Comparison of ENCODE assay signal across 34 cellular contexts in the genomic region with DNA sequence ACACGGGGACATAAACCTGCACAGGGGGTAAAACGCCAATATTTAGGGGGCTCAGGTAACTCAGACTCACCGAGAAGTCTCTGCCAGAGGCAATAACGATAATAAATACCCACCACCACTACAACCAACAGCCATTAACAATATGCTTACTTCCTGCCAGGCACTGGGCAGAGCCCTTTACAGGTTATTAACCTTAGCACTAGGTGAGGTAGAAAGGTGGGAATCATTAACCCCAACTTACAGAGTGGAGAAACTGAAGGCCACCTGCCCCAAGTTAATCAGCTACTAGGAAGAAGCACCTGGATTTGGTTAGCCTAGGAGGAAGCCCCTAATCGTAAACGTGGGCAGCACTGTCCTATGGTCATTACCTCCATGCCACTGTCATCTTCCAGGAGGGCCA.
"Had no signal": no experiment of that assay in that cellular context is flagged by ENCODE, and none has a peak within 500 bp of the region (broad histone marks: within the 10 kb centered on the region; RNA-seq: fewer than 3 reads in every experiment).

No MANE protein-coding gene starts in this region.

- H3K9me3 Mint-ChIP-seq: activated B cell treated with CpG ODN at 0.5 μM for 24 hours; activated CD4-positive, alpha-beta memory T cell treated with anti-CD3 and anti-CD28 coated beads for 36 hours; activated naive CD8-positive, alpha-beta T cell treated with anti-CD3 and anti-CD28 coated beads for 36 hours; activated T-cell treated with anti-CD3 and anti-CD28 coated beads, Interleukin-2, amount 50 U/mL, for 72 hours; activated T-helper 17 cell treated with anti-CD3 and anti-CD28 coated beads, Interleukin-2, amount 50 U/mL, for 72 hours; T-cell had no signal

- H3K27ac Mint-ChIP-seq: activated B cell treated with CpG ODN at 0.5 μM for 24 hours; activated CD4-positive, alpha-beta memory T cell treated with anti-CD3 and anti-CD28 coated beads for 36 hours; activated naive CD8-positive, alpha-beta T cell treated with anti-CD3 and anti-CD28 coated beads for 36 hours; activated T-helper 17 cell treated with anti-CD3 and anti-CD28 coated beads, Interleukin-2, amount 50 U/mL, for 72 hours; T-cell had no signal

- H3K27ac ChIP-seq: cardiac muscle cell, RWPE1 had no signal

- DNase-seq: activated B cell treated with CpG ODN at 0.5 μM for 24 hours; activated CD4-positive, alpha-beta memory T cell treated with anti-CD3 and anti-CD28 coated beads for 36 hours; activated CD4-positive, alpha-beta T cell treated with anti-CD3 and anti-CD28 coated beads for 4 hours; activated CD4-positive, alpha-beta T cell treated with anti-CD3 and anti-CD28 coated beads, Interleukin-2, amount 50 U/mL, for 1 hour; activated CD4-positive, CD25-positive, alpha-beta regulatory T cell treated with anti-CD3 and anti-CD28 coated beads, Interleukin-2, amount 50 U/mL, for 72 hours; activated CD8-positive, alpha-beta memory T cell treated with anti-CD3 and anti-CD28 coated beads, Interleukin-2, amount 50 U/mL, for 4 hours; activated effector memory CD4-positive, alpha-beta T cell treated with anti-CD3 and anti-CD28 coated beads, Interleukin-2, amount 50 U/mL, for 16 hours; activated naive CD4-positive, alpha-beta T cell; activated naive CD4-positive, alpha-beta T cell treated with anti-CD3 and anti-CD28 coated beads, Interleukin-2, amount 50 U/mL, for 16 hours; activated naive CD8-positive, alpha-beta T cell treated with anti-CD3 and anti-CD28 coated beads for 36 hours; activated T-cell treated with anti-CD3 and anti-CD28 coated beads for 4 hours; activated T-cell treated with anti-CD3 and anti-CD28 coated beads, Interleukin-2, amount 50 U/mL, for 72 hours; amniotic stem cell; aorta; Karpas-422; KBM-7; NCI-H1105; NCI-H1417 treated with DMSO at 0.1 percent for 48 hours; NCI-H1694; NCI-H1930; NCI-H2081 treated with DMSO at 0.1 percent for 48 hours; NCI-H226; NCI-H524 treated with DMSO at 0.1 percent for 48 hours; PC-3; SIG-M5; T-cell; T-helper 2 cell; T-helper 9 cell had no signal

- H3K27me3 Mint-ChIP-seq: activated B cell treated with CpG ODN at 0.5 μM for 24 hours; activated CD4-positive, alpha-beta memory T cell treated with anti-CD3 and anti-CD28 coated beads for 36 hours; activated naive CD8-positive, alpha-beta T cell treated with anti-CD3 and anti-CD28 coated beads for 36 hours; activated T-helper 17 cell treated with anti-CD3 and anti-CD28 coated beads, Interleukin-2, amount 50 U/mL, for 72 hours; T-cell had no signal

- H3K4me3 ChIP-seq: cardiac muscle cell had no signal

- H3K4me3 Mint-ChIP-seq: activated B cell treated with CpG ODN at 0.5 μM for 24 hours; activated CD4-positive, alpha-beta memory T cell treated with anti-CD3 and anti-CD28 coated beads for 36 hours; activated naive CD8-positive, alpha-beta T cell treated with anti-CD3 and anti-CD28 coated beads for 36 hours; activated T-cell treated with anti-CD3 and anti-CD28 coated beads, Interleukin-2, amount 50 U/mL, for 72 hours; activated T-helper 17 cell treated with anti-CD3 and anti-CD28 coated beads, Interleukin-2, amount 50 U/mL, for 72 hours; T-cell had no signal

- ATAC-seq: activated T-cell treated with anti-CD3 and anti-CD28 coated beads, Interleukin-2, amount 50 U/mL, for 72 hours; activated T-helper 17 cell treated with anti-CD3 and anti-CD28 coated beads, Interleukin-2, amount 50 U/mL, for 72 hours; PC-3; Right ventricle myocardium inferior; SK-N-SH treated with all-trans-retinoic acid at 6 μM for 48 hours; T-cell had no signal

- H3K4me1 Mint-ChIP-seq: activated B cell treated with CpG ODN at 0.5 μM for 24 hours; activated naive CD8-positive, alpha-beta T cell treated with anti-CD3 and anti-CD28 coated beads for 36 hours; T-cell had no signal

- H3K27me3 ChIP-seq: cardiac muscle cell had no signal

- FAIRE-seq: RCC 7860 had no signal
